ENCODE assay signal across 7 cellular contexts in genomic region chr5:149828161-149829011, GRCh38.
DNase-seq lines count a peak whose midpoint lies in the region; ATAC-seq, FAIRE-seq and TF ChIP-seq lines count a peak whose summit lies in the region.

No MANE protein-coding gene starts in this region.

- H3K27me3 ChIP-seq in body of pancreas (no peaks in the 10 kb centered on the region), iPS-20b (ENCODE audit: insufficient read depth, low read length) (no peaks in the 10 kb centered on the region)

- H3K9me3 ChIP-seq in body of pancreas (no peaks in the 10 kb centered on the region), iPS-20b (ENCODE audit: insufficient read depth, low read depth, low read length) (no peaks in the 10 kb centered on the region)

- H3K4me3 ChIP-seq in body of pancreas = no peak overlapping the region
- H3K4me3 ChIP-seq in iPS-20b (ENCODE audit: low read length) = no peak overlapping the region

- H3K4me1 ChIP-seq in body of pancreas (no peaks in the 10 kb centered on the region), iPS-20b (ENCODE audit: insufficient read depth, low read length) (no peaks in the 10 kb centered on the region)

- no peak overlapping the region for H3K27ac ChIP-seq in body of pancreas
- H3K27ac ChIP-seq in iPS-20b (ENCODE audit: low read length) = peak overlapping the region; percentile 30

- intact Hi-C loops in body of pancreas (cut with DNase I) = no loop called here

- ATAC-seq in HG02852 (IDR thresholded peaks at IDR 0.05; ENCODE audit: unreplicated experiment) (peak; percentile 71), body of pancreas (peak; percentile 87)

- DNase-seq in GM12891 (ENCODE audit: insufficient read length, low spot score) (peak; percentile 74), NCI-H2107 (lab: John Stamatoyannopoulos, UW) (peak; percentile 66), body of pancreas (peak; percentile 82 to 91 (median 88)), smooth muscle cell of the brain vasculature (ENCODE audit: low read depth, low spot score) (peak; percentile 87)

- no peak overlapping the region for H3K9ac ChIP-seq in iPS-20b (ENCODE audit: low read depth, low read length)

- no peak for TF ChIP-seq POLR2A in GM12891 (IDR thresholded peaks at IDR 0.05; ENCODE audit: low read depth, low read length)
- no peak for TF ChIP-seq POLR2A in body of pancreas (IDR thresholded peaks at IDR 0.05)

- FAIRE-seq in GM12891 (lab: Jason Lieb, UNC) (peak; percentile 97), TTC549 (lab: Jason Lieb, UNC) (peak; percentile 88)

- peak; percentile 76 to 90 (median 88) for TF ChIP-seq CTCF in body of pancreas (IDR thresholded peaks at IDR 0.05)

- 25 to 31% methylated on average over 9 to 11 of the region's 11 CpGs for WGBS in body of pancreas, 2 donors

- no peaks in the 10 kb centered on the region for H3K36me3 ChIP-seq in body of pancreas (replicated peaks in 1 of 2; ENCODE audit: insufficient read depth in 1 of 2, low read depth in 2 of 2)
- H3K36me3 ChIP-seq in iPS-20b (ENCODE audit: insufficient read depth, low read depth, low read length) = peaks cover 20% of the 10 kb centered on the region

TF ChIP-seq in GM12891, 5 proteins besides CTCF, POLR2A, EP300 and RAD21:
- TF ChIP-seq PAX5 (IDR thresholded peaks at IDR 0.05; ENCODE audit: insufficient read depth, low read length, severe bottlenecking) (no peak), TAF1 (IDR thresholded peaks at IDR 0.05; ENCODE audit: low read depth, low read length) (no peak), POU2F2 (IDR thresholded peaks at IDR 0.05; ENCODE audit: low read depth, low read length) (no peak), SPI1 (IDR thresholded peaks at IDR 0.05; ENCODE audit: low read depth, low read length) (no peak), POLR2AphosphoS5 (IDR thresholded peaks at IDR 0.05; ENCODE audit: low read depth, low read length) (no peak)
